Comparison of ENCODE assay signal across 10 cellular contexts in the genomic region with DNA sequence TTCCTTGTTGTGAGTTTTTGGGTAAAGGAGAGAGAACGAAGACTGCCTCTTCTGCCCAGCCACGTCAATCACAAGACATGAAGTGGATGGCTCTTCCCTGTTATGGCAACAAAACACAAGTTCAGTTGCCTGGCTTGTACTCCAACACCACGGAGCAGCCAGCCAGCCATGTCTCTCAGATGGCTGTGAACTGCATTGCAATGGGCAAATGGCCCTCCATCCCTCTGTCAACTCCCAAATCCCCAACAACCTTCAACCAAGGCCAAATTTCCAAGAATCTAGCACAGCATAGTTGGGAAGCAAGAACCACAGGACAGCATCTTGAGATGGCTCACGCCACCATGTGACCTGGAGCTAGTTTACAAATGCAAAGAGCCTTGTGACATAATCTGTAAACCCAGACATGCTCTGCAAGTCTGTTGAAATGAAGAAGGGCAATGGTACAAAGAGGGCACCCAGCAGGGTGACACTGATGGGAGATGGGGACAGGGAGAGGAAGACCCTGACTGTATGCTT. TPM values are rescaled to one million over a fixed set of nuclear protein-coding genes. Genes with fewer than 3 reads are reported as not detected.
DNase-seq lines count a peak whose midpoint lies in the region; ATAC-seq, FAIRE-seq and TF ChIP-seq lines count a peak whose summit lies in the region.
"Had no signal": no experiment of that assay in that cellular context is flagged by ENCODE, and none has a peak within 500 bp of the region (broad histone marks: within the 10 kb centered on the region; RNA-seq: fewer than 3 reads in every experiment).

No MANE protein-coding gene starts in this region.

- H4K20me1 ChIP-seq in HepG2 (ENCODE audit: insufficient read depth, low read length) = no peaks in the 10 kb centered on the region

- H3K9ac ChIP-seq in liver (ENCODE audit: low read depth in 1 of 2, low read length in 2 of 2) (no peak overlapping the region), HepG2 (ENCODE audit: insufficient read depth, low read depth, low read length) (no peak overlapping the region)

- no peak overlapping the region for H3K4me3 Mint-ChIP-seq in osteocyte (ENCODE audit: unreplicated experiment)
- H3K4me3 Mint-ChIP-seq: natural killer cell treated with Interleukin-12 subunit alpha and Interleukin-12 subunit beta and Interleukin-15 and Interleukin-18, amount 100 ng/mL, for 72 hours had no signal

- intact Hi-C loops in HepG2 (cut with micrococcal nuclease; ENCODE audit: unreplicated experiment) (no loop called here), aorta (cut with DNase I) (loop anchor here (2.0 to 5.0 kb wide), 4 partner anchors 51 to 76 kb away; no protein-coding TSS in a partner anchor)

- ATAC-seq in HepG2 (no peak), gastroesophageal sphincter (no peak), aorta (ENCODE audit: low FRiP score) (peak; percentile 8), HG03025 (IDR thresholded peaks at IDR 0.05; ENCODE audit: low FRiP score, unreplicated experiment) (no peak)
- ATAC-seq: natural killer cell treated with Interleukin-12 subunit alpha and Interleukin-12 subunit beta and Interleukin-15 and Interleukin-18, amount 100 ng/mL, for 72 hours had no signal

- in situ Hi-C loops in HepG2 (cut with HindIII; ENCODE audit: extremely low pct_ligation_motif_present, low pct_unique_long_range_greater_than_20kb) = no loop called here

- TF ChIP-seq CTCF in liver (IDR thresholded peaks at IDR 0.05; ENCODE audit: low read depth, low read length, missing input control) = no peak
- TF ChIP-seq CTCF in HepG2 (CRISPR knock-in tag; IDR thresholded peaks at IDR 0.05) = no peak
- TF ChIP-seq CTCF in gastroesophageal sphincter (IDR thresholded peaks at IDR 0.05) = no peak
- no peak for TF ChIP-seq CTCF in osteocyte (IDR thresholded peaks at IDR 0.05)

- peak overlapping the region; percentile 98 for H3K27ac Mint-ChIP-seq in osteocyte (ENCODE audit: unreplicated experiment)
- H3K27ac Mint-ChIP-seq: natural killer cell treated with Interleukin-12 subunit alpha and Interleukin-12 subunit beta and Interleukin-15 and Interleukin-18, amount 100 ng/mL, for 72 hours had no signal

- H3K9me3 ChIP-seq in liver (ENCODE audit: control insufficient read depth in 4 of 4, low read length in 3 of 4) (no peaks in the 10 kb centered on the region), HepG2 (ENCODE audit: low read length) (no peaks in the 10 kb centered on the region), gastroesophageal sphincter (no peaks in the 10 kb centered on the region), aorta (ENCODE audit: control insufficient read depth, low read length) (no peaks in the 10 kb centered on the region)

- no peaks in the 10 kb centered on the region for H3K36me3 Mint-ChIP-seq in osteocyte (ENCODE audit: unreplicated experiment)
- H3K36me3 Mint-ChIP-seq: natural killer cell treated with Interleukin-12 subunit alpha and Interleukin-12 subunit beta and Interleukin-15 and Interleukin-18, amount 100 ng/mL, for 72 hours had no signal

- H3K27ac ChIP-seq in liver (ENCODE audit: low read depth in 1 of 2, low read length in 2 of 2) = peak overlapping the region; percentile 7 to 72
- H3K27ac ChIP-seq in HepG2 (ENCODE audit: extremely low read length, insufficient read depth, low read length) = no peak overlapping the region
- peak overlapping the region; percentile 51 to 88 (median 85) for H3K27ac ChIP-seq in gastroesophageal sphincter
- peak overlapping the region; percentile 80 to 99 for H3K27ac ChIP-seq in aorta (ENCODE audit: low read depth in 1 of 2, low read length in 2 of 2)

- FAIRE-seq in HepG2 (lab: Jason Lieb, UNC) (no peak), GM12891 (lab: Jason Lieb, UNC) (no peak)
- FAIRE-seq: G401.6 had no signal

- H3K4me1 Mint-ChIP-seq in osteocyte (ENCODE audit: unreplicated experiment) = peaks cover 60% of the 10 kb centered on the region

- POLR2A ChIA-PET in HepG2 (lab: Yijun Ruan, JAX) = no interaction called here

- 80% methylated on average over 4 of the region's 4 CpGs for WGBS in liver
- WGBS in HepG2 (ENCODE audit: low lambda C conversion rate) = 8% methylated on average over 3 of the region's 4 CpGs
- WGBS in gastroesophageal sphincter (ENCODE audit: low coverage in 1 of 2), 2 donors = 80% methylated on average over 2 of the region's 4 CpGs; no CpG with 5 or more reads in 1 of the 2 donors
- 28 to 37% methylated on average over 4 of the region's 4 CpGs for WGBS in aorta, 2 donors

- CTCF ChIA-PET in HepG2 (lab: Yijun Ruan, JAX; ENCODE audit: low intra/inter-chr PET ratio, low total read pairs) = no interaction called here

- TF ChIP-seq EP300 in HepG2 (IDR thresholded peaks at IDR 0.05; ENCODE audit: low read depth in 2 of 2, low read length in 2 of 2) (no peak), HepG2 (CRISPR knock-in tag; IDR thresholded peaks at IDR 0.05; ENCODE audit: borderline replicate concordance) (no peak), gastroesophageal sphincter (IDR thresholded peaks at IDR 0.05) (no peak)

- H2AFZ ChIP-seq in HepG2 (ENCODE audit: low read length) = no peak overlapping the region

- no peak for TF ChIP-seq POLR2A in HepG2 (IDR thresholded peaks at IDR 0.05; ENCODE audit: insufficient read depth in 1 of 2, low read depth in 2 of 2, low read length in 2 of 2)
- TF ChIP-seq POLR2A in gastroesophageal sphincter (IDR thresholded peaks at IDR 0.05) = no peak
- no peak for TF ChIP-seq POLR2A in GM12891 (IDR thresholded peaks at IDR 0.05; ENCODE audit: low read depth, low read length)

- no peaks in the 10 kb centered on the region for H3K9me3 Mint-ChIP-seq in osteocyte (ENCODE audit: unreplicated experiment)
- H3K9me3 Mint-ChIP-seq: natural killer cell treated with Interleukin-12 subunit alpha and Interleukin-12 subunit beta and Interleukin-15 and Interleukin-18, amount 100 ng/mL, for 72 hours had no signal

- no peak overlapping the region for H3K4me2 ChIP-seq in HepG2 (ENCODE audit: low read depth, low read length)

- TF ChIP-seq RAD21 in liver (IDR thresholded peaks at IDR 0.05) (no peak), HepG2 (CRISPR knock-in tag; IDR thresholded peaks at IDR 0.05) (no peak)

- H3K4me3 ChIP-seq in liver (ENCODE audit: low read depth in 1 of 3, low read length in 3 of 3) (no peak overlapping the region), HepG2 (replicated peaks in 1 of 3; ENCODE audit: insufficient read depth in 1 of 3, low read depth in 2 of 3, low read length in 3 of 3) (no peak overlapping the region), gastroesophageal sphincter (no peak overlapping the region), aorta (ENCODE audit: low read length in 2 of 2) (no peak overlapping the region)

- no TSS peak for BruUV-seq in HepG2 (replicated peaks; lab: Mats Ljungman, UMichigan)

- H3K27me3 Mint-ChIP-seq in osteocyte (ENCODE audit: unreplicated experiment) = no peaks in the 10 kb centered on the region

- H3K36me3 ChIP-seq in liver (ENCODE audit: control insufficient read depth in 4 of 4, insufficient read depth in 3 of 4, low read depth in 1 of 4, low read length in 3 of 4) (no peaks in the 10 kb centered on the region), HepG2 (replicated peaks in 1 of 2; ENCODE audit: control insufficient read depth in 1 of 2, insufficient read depth in 2 of 2, low read length in 2 of 2) (no peaks in the 10 kb centered on the region), gastroesophageal sphincter (no peaks in the 10 kb centered on the region), aorta (ENCODE audit: control insufficient read depth in 1 of 2, insufficient read depth in 2 of 2, low read length in 1 of 2) (no peaks in the 10 kb centered on the region)

- H3K4me1 ChIP-seq in liver (ENCODE audit: control insufficient read depth in 4 of 4, insufficient read depth in 4 of 4, low read length in 3 of 4) (peaks cover 0 to 14% (median 11%) of the 10 kb centered on the region in 4 donors), HepG2 (ENCODE audit: insufficient read depth, low read length) (no peaks in the 10 kb centered on the region), gastroesophageal sphincter (peaks cover 5 to 76% (median 31%) of the 10 kb centered on the region in 3 donors), aorta (ENCODE audit: control insufficient read depth in 1 of 2, insufficient read depth in 2 of 2, low read length in 2 of 2) (peaks cover 3 to 6% of the 10 kb centered on the region in 2 donors)

- H3K27me3 ChIP-seq in liver (ENCODE audit: control insufficient read depth in 4 of 4, insufficient read depth in 4 of 4, low read length in 3 of 4) = no peaks in the 10 kb centered on the region
- peaks cover 2 to 21% of the 10 kb centered on the region in 2 experiments; a peak in 4 of 5 replicates for H3K27me3 ChIP-seq in HepG2 (ENCODE audit: control insufficient read depth in 1 of 2, insufficient read depth in 2 of 2, low read length in 2 of 2)
- H3K27me3 ChIP-seq in gastroesophageal sphincter = no peaks in the 10 kb centered on the region
- H3K27me3 ChIP-seq in aorta (ENCODE audit: control insufficient read depth in 1 of 2, insufficient read depth in 2 of 2, low read length in 1 of 2) = no peaks in the 10 kb centered on the region

- H3K79me2 ChIP-seq in HepG2 (ENCODE audit: insufficient read depth, low read length) = no peaks in the 10 kb centered on the region

- DNase-seq in HepG2 (ENCODE audit: low spot score) (no peak), osteocyte (ENCODE audit: extremely low spot score, unreplicated experiment) (no peak), aorta (peak in 1 of 2 donors; percentile 53), T-helper 9 cell (no peak), GM12891 (ENCODE audit: insufficient read length, low spot score) (no peak)

RNA-seq across cellular contexts. Expression of a gene that starts 53.9 kb away (rescaled TPM):
- total RNA-seq in liver (1 to 10 TPM in 1 of 2 donors, under 1 TPM in 1; 0.75 to 1.0 TPM), HepG2 (2016; rRNA removed; fragmentation: Illumina TruSeq; extraction: Trizol) (not detected in 2 replicates), gastroesophageal sphincter (1 to 10 TPM; 2.8 to 6.5 (median 4.9) TPM), osteocyte (not detected in 2 replicates), aorta (10 to 100 TPM in 1 of 2 donors, 1 to 10 TPM in 1; 5.8 to 10.3 TPM)
- polyA plus RNA-seq in liver (under 1 TPM; 0.71 to 0.76 TPM), HepG2 (2011; rRNA removed) (not detected in 2 replicates), aorta (not detected)
- total RNA-seq in HepG2 (2016; cell fraction: cytosol; rRNA removed; fragmentation: Illumina TruSeq; extraction: Trizol; ENCODE audit: low read depth) = not detected in 2 replicates
- total RNA-seq in HepG2 (2016; cell fraction: insoluble cytoplasmic fraction; rRNA removed; fragmentation: Illumina TruSeq; extraction: Trizol) = not detected in 2 replicates
- not detected in 2 replicates for total RNA-seq in HepG2 (2016; cell fraction: membrane; rRNA removed; fragmentation: Illumina TruSeq; extraction: Trizol)
- not detected in 2 replicates for total RNA-seq in HepG2 (2016; cell fraction: nucleus; rRNA removed; fragmentation: Illumina TruSeq; extraction: Trizol)
- not detected in 2 replicates for polyA plus RNA-seq in HepG2 (2011; cell fraction: cytosol; rRNA removed)
- not detected in 2 replicates for polyA plus RNA-seq in HepG2 (2011; cell fraction: nucleus; rRNA removed)
- not detected in 2 replicates for polyA plus RNA-seq in HepG2 (2012)
- polyA plus RNA-seq in HepG2 (2016; cell fraction: cytosol; fragmentation: Illumina TruSeq; extraction: Trizol; ENCODE audit: low read depth) = not detected in 2 replicates
- polyA plus RNA-seq in HepG2 (2016; cell fraction: insoluble cytoplasmic fraction; fragmentation: Illumina TruSeq; extraction: Trizol; ENCODE audit: low read depth) = not detected in 2 replicates
- not detected in 2 replicates for polyA plus RNA-seq in HepG2 (2016; cell fraction: membrane; fragmentation: Illumina TruSeq; extraction: Trizol; ENCODE audit: low read depth)
- polyA plus RNA-seq in HepG2 (2016; cell fraction: nucleus; fragmentation: Illumina TruSeq; extraction: Trizol; ENCODE audit: insufficient read depth, low read depth) = not detected in 2 replicates
- polyA minus RNA-seq in HepG2 (2011; rRNA and poly(A)+ RNA removed; ENCODE audit: low replicate concordance) = not detected in 2 replicates
- polyA minus RNA-seq in HepG2 (2011; cell fraction: cytosol; rRNA and poly(A)+ RNA removed) = not detected in 2 replicates
- polyA minus RNA-seq in HepG2 (2011; cell fraction: nucleus; rRNA and poly(A)+ RNA removed) = not detected in 2 replicates
- 0.22 TPM for polyA plus RNA-seq in GM12891 (2012; ENCODE audit: low read depth, missing spikeins)
- total RNA-seq: natural killer cell treated with Interleukin-12 subunit alpha and Interleukin-12 subunit beta and Interleukin-15 and Interleukin-18, amount 100 ng/mL, for 72 hours had no signal
